8 cellular contexts compared by ENCODE assay signal in the genomic region with DNA sequence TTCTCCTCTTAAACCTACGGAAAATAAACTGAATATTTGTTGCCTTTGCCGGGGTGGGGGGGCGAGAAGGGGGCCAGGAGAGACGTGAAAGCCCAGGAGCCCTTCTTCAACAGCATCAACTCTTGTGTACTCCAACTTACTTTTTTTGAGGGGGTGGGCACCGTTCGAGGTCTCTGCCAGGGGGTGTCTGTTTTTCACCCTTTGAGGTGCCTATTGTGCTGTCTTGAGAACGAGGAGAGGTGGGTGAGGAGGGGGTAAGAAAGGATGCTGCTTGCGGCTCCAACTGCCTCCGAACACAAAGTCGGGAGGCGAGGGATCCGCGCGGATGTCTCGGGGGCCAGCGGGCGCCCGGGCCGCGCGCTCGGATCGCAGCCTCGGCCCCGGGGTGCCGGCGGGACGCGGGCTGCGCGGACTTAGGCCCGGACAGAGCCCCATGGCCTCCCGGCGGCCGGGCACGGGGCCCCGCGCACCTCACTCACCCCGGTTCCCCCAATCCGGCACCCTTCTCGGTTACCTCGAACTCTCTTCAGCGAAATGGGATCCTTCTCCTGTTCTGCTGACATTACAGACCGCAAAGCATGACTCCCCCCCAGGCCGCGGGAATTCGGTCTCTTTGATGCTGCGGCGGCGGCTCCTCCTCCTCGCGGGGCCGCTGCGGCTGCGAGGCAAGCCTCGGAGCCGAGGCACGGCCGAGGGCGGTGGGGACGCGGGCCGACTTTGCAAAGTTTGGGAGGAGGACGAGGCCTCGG.
DNase-seq lines count a peak whose midpoint lies in the region; ATAC-seq and TF ChIP-seq lines count a peak whose summit lies in the region.

No MANE protein-coding gene starts in this region.

- TF ChIP-seq CTCF in RWPE2 (IDR thresholded peaks at IDR 0.05; ENCODE audit: poor library complexity, severe bottlenecking) (no peak), choroid plexus epithelial cell (conservative IDR thresholded peaks at IDR 0.05; ENCODE audit: low read depth, low read length) (no peak)

- peak overlapping the region; percentile 9 for H3K27ac ChIP-seq in RWPE2 (ENCODE audit: poor library complexity, severe bottlenecking)
- H3K27ac ChIP-seq in stomach smooth muscle (ENCODE audit: low read length): peak overlapping the region; percentile 58

- H3K9me3 ChIP-seq in RWPE2 (ENCODE audit: severe bottlenecking) (no peaks in the 10 kb centered on the region), stomach smooth muscle (ENCODE audit: control insufficient read depth in 2 of 2, low read length in 2 of 2) (no peaks in the 10 kb centered on the region)

- ATAC-seq in RWPE2 (ENCODE audit: low read depth) (peak; percentile 63), GM18867 (IDR thresholded peaks at IDR 0.05; ENCODE audit: unreplicated experiment) (no peak)

- peak overlapping the region; percentile 74 for H3K4me3 ChIP-seq in RWPE2 (ENCODE audit: severe bottlenecking)
- peak overlapping the region; percentile 71 for H3K4me3 ChIP-seq in choroid plexus epithelial cell (ENCODE audit: low read depth, low read length)
- peak overlapping the region; percentile 79 to 82 for H3K4me3 ChIP-seq in stomach smooth muscle (ENCODE audit: low read length in 2 of 2)

- peak overlapping the region; percentile 77 to 85 for H3K9ac ChIP-seq in stomach smooth muscle (ENCODE audit: low read length in 2 of 2)

- peaks cover 17% of the 10 kb centered on the region for H3K27me3 ChIP-seq in RWPE2 (ENCODE audit: insufficient read depth, poor library complexity, severe bottlenecking)
- no peaks in the 10 kb centered on the region for H3K27me3 ChIP-seq in stomach smooth muscle (ENCODE audit: control insufficient read depth in 1 of 2, insufficient read depth in 2 of 2, low read length in 2 of 2)

- H3K36me3 ChIP-seq in RWPE2 (ENCODE audit: low read depth) (no peaks in the 10 kb centered on the region), stomach smooth muscle (ENCODE audit: control insufficient read depth in 2 of 2, insufficient read depth in 2 of 2, low read length in 2 of 2) (no peaks in the 10 kb centered on the region)

- DNase-seq in GM04504 (ENCODE audit: low read depth) (peak; percentile 10), HCEC 1CT (peak; percentile 48), RWPE2 (ENCODE audit: low spot score) (no peak), choroid plexus epithelial cell (ENCODE audit: low read depth) (peak; percentile 51), left kidney (ENCODE audit: low read depth, low spot score) (peak; percentile 89)
- DNase-seq in activated effector memory CD4-positive, alpha-beta T cell treated with Interleukin-2 at 50 U/mL for 16 hours: no peak

- no peaks in the 10 kb centered on the region for H3K4me1 ChIP-seq in RWPE2 (ENCODE audit: insufficient read depth, poor library complexity, severe bottlenecking)
- peaks cover 2% of the 10 kb centered on the region for H3K4me1 ChIP-seq in stomach smooth muscle (ENCODE audit: control insufficient read depth, insufficient read depth, low read length)

Comparison
In these comparisons a context has a peak if more than half of its experiments do, and no peak if none do; other contexts are left out.
1. DNase-seq: peak in GM04504 (single experiment), HCEC 1CT (single experiment), choroid plexus epithelial cell (single experiment) and left kidney (single experiment); none in RWPE2 (single experiment) and activated effector memory CD4-positive, alpha-beta T cell treated with Interleukin-2 at 50 U/mL for 16 hours (single experiment).
2. Peak in every context shown above with its lines, with median percentiles within 50 percentile points of each other: H3K4me3 ChIP-seq.